Comparison of ENCODE assay signal across 9 cellular contexts in genomic region chr1:21337931-21338567, GRCh38. TPM values are rescaled to one million over a fixed set of nuclear protein-coding genes. Genes with fewer than 3 reads are reported as not detected.
DNase-seq lines count a peak whose midpoint lies in the region; ATAC-seq and TF ChIP-seq lines count a peak whose summit lies in the region.
"Had no signal": no experiment of that assay in that cellular context is flagged by ENCODE, and none has a peak within 500 bp of the region (broad histone marks: within the 10 kb centered on the region; RNA-seq: fewer than 3 reads in every experiment).

No MANE protein-coding gene starts in this region.

- H3K4me3 ChIP-seq in SU-DHL-6 (ENCODE audit: insufficient read depth, low read length, poor library complexity, severe bottlenecking), result no peak overlapping the region
- no peak overlapping the region for H3K4me3 ChIP-seq in skin epidermis

- no peaks in the 10 kb centered on the region for H3K9me2 ChIP-seq in SU-DHL-6 (replicated peaks; ENCODE audit: insufficient read depth, low read length)

- intact Hi-C loops in Right ventricle myocardium superior (cut with DNase I), result no loop called here

- H3F3A ChIP-seq in SU-DHL-6 (ENCODE audit: insufficient read depth), result peaks cover 32% of the 10 kb centered on the region

- DNase-seq in HCEC 1CT, result peak; percentile 44
- DNase-seq in Right ventricle myocardium superior, result peak; percentile 94
- DNase-seq in kidney tubule cell (ENCODE audit: low spot score), result no peak

- no peaks in the 10 kb centered on the region for H4K20me1 ChIP-seq in SU-DHL-6 (ENCODE audit: low read depth, low read length)

- no peaks in the 10 kb centered on the region for H3K9me3 ChIP-seq in SU-DHL-6 (ENCODE audit: insufficient read depth, low read length)

- no peak overlapping the region for H2AFZ ChIP-seq in SU-DHL-6 (ENCODE audit: low read depth, low read length, severe bottlenecking)

- H3K27ac ChIP-seq in SU-DHL-6 (ENCODE audit: low read depth, low read length) (peak overlapping the region; percentile 95), skin epidermis (peak overlapping the region in 16 of 21 experiments; percentile 4 to 86 (median 52))
- H3K27ac ChIP-seq: epithelial cell of prostate had no signal

- H3K9ac ChIP-seq in SU-DHL-6 (ENCODE audit: low read length), result peak overlapping the region; percentile 48

- peaks cover 88% of the 10 kb centered on the region for H3K79me2 ChIP-seq in SU-DHL-6 (ENCODE audit: insufficient read depth, low read length)

- ATAC-seq in Right ventricle myocardium superior (ENCODE audit: poor library complexity) (peak; percentile 75), HG02981 (IDR thresholded peaks at IDR 0.05; ENCODE audit: unreplicated experiment) (no peak), HG03135 (IDR thresholded peaks at IDR 0.05; ENCODE audit: unreplicated experiment) (no peak), GM19463 (IDR thresholded peaks at IDR 0.05; ENCODE audit: unreplicated experiment) (no peak)

- no peak for TF ChIP-seq CTCF in SU-DHL-6 (IDR thresholded peaks at IDR 0.05; ENCODE audit: insufficient read depth, low read length, poor library complexity, severe bottlenecking)

- H3K27me3 ChIP-seq in SU-DHL-6 (ENCODE audit: low read length), result no peaks in the 10 kb centered on the region

- H3K4me2 ChIP-seq in SU-DHL-6 (ENCODE audit: low read depth, low read length, poor library complexity, severe bottlenecking), result peak overlapping the region; percentile 57

- H3K36me3 ChIP-seq in SU-DHL-6 (ENCODE audit: low read length), result no peaks in the 10 kb centered on the region

RNA-seq across cellular contexts. Expression of gene ECE1, which starts 47.8 kb away (rescaled TPM):
- 45.3 TPM for total RNA-seq in Right ventricle myocardium superior
